In the genomic region with DNA sequence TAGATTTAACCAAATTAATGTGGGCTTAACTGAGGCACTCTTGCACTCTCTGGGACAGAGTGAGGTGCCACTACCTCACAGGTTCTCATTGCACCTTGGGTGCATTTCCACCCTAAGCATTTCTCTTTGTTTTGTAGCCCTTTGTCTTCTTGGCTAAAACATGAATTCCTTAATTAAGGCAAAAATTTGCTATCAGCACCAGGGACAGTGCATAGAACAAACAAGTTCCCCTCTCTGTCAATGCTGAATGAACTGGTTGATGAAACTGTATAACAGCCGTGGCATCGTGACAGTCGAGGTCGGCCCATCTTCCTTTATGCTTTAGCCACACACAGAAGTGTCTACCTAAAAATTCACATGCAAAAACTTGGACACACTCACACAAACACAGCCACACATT, we compare ENCODE assay signal across 1 cellular context.
TF ChIP-seq lines count a peak whose summit lies in the region.

No MANE protein-coding gene starts in this region.

TF ChIP-seq in A549, 52 proteins besides CTCF, POLR2A, EP300 and RAD21:
- TF ChIP-seq, protein P1, sequence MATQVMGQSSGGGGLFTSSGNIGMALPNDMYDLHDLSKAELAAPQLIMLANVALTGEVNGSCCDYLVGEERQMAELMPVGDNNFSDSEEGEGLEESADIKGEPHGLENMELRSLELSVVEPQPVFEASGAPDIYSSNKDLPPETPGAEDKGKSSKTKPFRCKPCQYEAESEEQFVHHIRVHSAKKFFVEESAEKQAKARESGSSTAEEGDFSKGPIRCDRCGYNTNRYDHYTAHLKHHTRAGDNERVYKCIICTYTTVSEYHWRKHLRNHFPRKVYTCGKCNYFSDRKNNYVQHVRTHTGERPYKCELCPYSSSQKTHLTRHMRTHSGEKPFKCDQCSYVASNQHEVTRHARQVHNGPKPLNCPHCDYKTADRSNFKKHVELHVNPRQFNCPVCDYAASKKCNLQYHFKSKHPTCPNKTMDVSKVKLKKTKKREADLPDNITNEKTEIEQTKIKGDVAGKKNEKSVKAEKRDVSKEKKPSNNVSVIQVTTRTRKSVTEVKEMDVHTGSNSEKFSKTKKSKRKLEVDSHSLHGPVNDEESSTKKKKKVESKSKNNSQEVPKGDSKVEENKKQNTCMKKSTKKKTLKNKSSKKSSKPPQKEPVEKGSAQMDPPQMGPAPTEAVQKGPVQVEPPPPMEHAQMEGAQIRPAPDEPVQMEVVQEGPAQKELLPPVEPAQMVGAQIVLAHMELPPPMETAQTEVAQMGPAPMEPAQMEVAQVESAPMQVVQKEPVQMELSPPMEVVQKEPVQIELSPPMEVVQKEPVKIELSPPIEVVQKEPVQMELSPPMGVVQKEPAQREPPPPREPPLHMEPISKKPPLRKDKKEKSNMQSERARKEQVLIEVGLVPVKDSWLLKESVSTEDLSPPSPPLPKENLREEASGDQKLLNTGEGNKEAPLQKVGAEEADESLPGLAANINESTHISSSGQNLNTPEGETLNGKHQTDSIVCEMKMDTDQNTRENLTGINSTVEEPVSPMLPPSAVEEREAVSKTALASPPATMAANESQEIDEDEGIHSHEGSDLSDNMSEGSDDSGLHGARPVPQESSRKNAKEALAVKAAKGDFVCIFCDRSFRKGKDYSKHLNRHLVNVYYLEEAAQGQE (IDR thresholded peaks at IDR 0.05) = peak; percentile 82
- no peak for TF ChIP-seq HEYL (CRISPR knock-in tag; IDR thresholded peaks at IDR 0.05)
- TF ChIP-seq KDM1A (IDR thresholded peaks at IDR 0.05; ENCODE audit: low read depth) = no peak
- TF ChIP-seq ZSCAN20 (CRISPR knock-in tag; IDR thresholded peaks at IDR 0.05) = no peak
- TF ChIP-seq HOXB13 (CRISPR knock-in tag; IDR thresholded peaks at IDR 0.05; ENCODE audit: low read depth) = no peak
- TF ChIP-seq, protein P2, sequence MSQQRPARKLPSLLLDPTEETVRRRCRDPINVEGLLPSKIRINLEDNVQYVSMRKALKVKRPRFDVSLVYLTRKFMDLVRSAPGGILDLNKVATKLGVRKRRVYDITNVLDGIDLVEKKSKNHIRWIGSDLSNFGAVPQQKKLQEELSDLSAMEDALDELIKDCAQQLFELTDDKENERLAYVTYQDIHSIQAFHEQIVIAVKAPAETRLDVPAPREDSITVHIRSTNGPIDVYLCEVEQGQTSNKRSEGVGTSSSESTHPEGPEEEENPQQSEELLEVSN (IDR thresholded peaks at IDR 0.05; ENCODE audit: borderline replicate concordance, low read depth) = no peak
- TF ChIP-seq HOXB5 (CRISPR knock-in tag; IDR thresholded peaks at IDR 0.05) = no peak
- no peak for TF ChIP-seq EHF (CRISPR knock-in tag; IDR thresholded peaks at IDR 0.05)
